Comparison of ENCODE assay signal across 19 cellular contexts in the genomic region with DNA sequence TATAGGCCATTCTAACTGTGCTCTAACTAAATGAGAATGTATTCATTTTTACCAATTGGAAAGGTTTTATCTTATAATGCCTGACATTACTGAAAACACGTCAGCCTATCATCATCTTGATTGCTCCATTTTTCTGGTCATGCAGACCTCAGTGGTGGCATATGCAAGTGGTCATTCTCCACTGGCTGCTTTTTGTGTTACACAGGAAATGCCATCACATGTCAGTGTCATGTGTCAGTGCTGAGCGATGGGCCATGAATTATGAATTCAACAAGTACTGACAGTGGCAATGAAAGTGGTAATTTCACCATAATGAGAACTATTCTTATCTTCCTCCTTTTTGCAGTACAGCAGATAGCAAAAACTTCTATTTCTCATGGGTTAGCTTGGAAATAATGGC.
A peak's percentile ranks its signal among the peaks of the same experiment; 100 is the strongest.
DNase-seq lines count a peak whose midpoint lies in the region; FAIRE-seq and TF ChIP-seq lines count a peak whose summit lies in the region.
"Had no signal": no experiment of that assay in that cellular context is flagged by ENCODE, and none has a peak within 500 bp of the region (broad histone marks: within the 10 kb centered on the region; RNA-seq: fewer than 3 reads in every experiment).

No MANE protein-coding gene starts in this region.

- no peak for TF ChIP-seq CTCF in D721Med (IDR thresholded peaks at IDR 0.05; ENCODE audit: insufficient read depth, missing control alignments)

- FAIRE-seq in D721Med (lab: Jason Lieb, UNC) = no peak
- FAIRE-seq: GM12891, GM18507, H1 had no signal

- DNase-seq in EL (peak; percentile 30), HS-5 (ENCODE audit: low read depth) (peak; percentile 2), dermis blood vessel endothelial cell (peak; percentile 0), kidney tubule cell (ENCODE audit: low spot score) (peak; percentile 53), NCI-H82 (lab: John Stamatoyannopoulos, UW) (no peak), D721Med (ENCODE audit: insufficient read length, low spot score) (no peak), NCI-H524 treated with DMSO at 0.1 percent for 48 hours (lab: John Stamatoyannopoulos, UW) (no peak)
- DNase-seq: COR-L47, Kasumi-1, NCI-H1092 treated with DMSO at 0.1 percent for 48 hours, NCI-H146, NCI-H2081 treated with DMSO at 0.1 percent for 48 hours, NCI-H510A, NCI-H774, RPMI8226, SHP77 treated with DMSO at 0.1 percent for 48 hours had no signal

Comparison
In these comparisons a context has a peak if more than half of its experiments do, and no peak if none do; other contexts are left out.
1. DNase-seq: peak in EL (single experiment), HS-5 (single experiment), dermis blood vessel endothelial cell (single experiment) and kidney tubule cell (single experiment); none in NCI-H82 (single experiment), D721Med (single experiment) and NCI-H524 treated with DMSO at 0.1 percent for 48 hours (single experiment).